Comparison of ENCODE assay signal across 8 cellular contexts in the genomic region with DNA sequence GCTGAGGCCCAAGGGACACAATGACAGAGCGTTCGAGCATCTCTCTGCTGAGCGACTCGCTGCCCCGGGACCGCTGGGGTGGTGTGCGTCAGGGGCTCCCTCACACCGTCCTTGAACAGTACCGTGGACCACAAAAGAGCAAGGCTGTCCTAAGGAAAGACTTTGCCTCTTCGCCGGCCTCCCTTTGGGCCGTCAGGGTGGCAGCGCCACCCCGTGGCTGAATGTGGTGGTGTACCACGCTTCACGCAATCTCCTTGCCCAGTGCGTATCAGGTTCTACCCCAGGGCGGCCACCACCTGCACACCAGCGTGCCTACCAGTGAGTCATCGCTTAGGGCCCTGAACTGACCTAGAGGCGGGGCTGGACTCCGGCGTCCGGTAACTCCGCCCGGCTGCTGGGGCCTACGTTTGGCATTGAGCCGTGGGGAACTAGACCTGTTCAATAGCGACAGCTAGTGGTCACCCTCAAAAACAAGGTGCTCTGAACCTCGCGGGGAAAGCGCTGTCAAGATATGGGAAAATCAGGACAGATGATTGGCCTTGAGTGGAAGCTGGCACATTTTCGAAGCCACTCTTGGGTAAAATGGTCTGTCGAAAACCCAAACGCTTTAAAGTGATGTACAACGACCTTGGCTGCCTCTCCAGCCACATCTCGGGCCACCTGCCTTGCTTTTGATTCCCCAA. TPM values are rescaled to one million over a fixed set of nuclear protein-coding genes. Genes with fewer than 3 reads are reported as not detected.
DNase-seq lines count a peak whose midpoint lies in the region; ATAC-seq, FAIRE-seq and TF ChIP-seq lines count a peak whose summit lies in the region.

No MANE protein-coding gene starts in this region.

- H3K27me3 Mint-ChIP-seq in neural crest cell (ENCODE audit: low read depth) = peaks cover 45% of the 10 kb centered on the region
- no peaks in the 10 kb centered on the region for H3K27me3 Mint-ChIP-seq in stimulated activated naive CD8-positive, alpha-beta T cell treated with anti-CD3 and anti-CD28 coated beads, Interleukin-15, amount 100 ng/mL, for 72 hours

- H3K27ac Mint-ChIP-seq in neural crest cell (ENCODE audit: unreplicated experiment) = no peak overlapping the region
- peak overlapping the region; percentile 94 to 95 for H3K27ac Mint-ChIP-seq in stimulated activated naive CD8-positive, alpha-beta T cell treated with anti-CD3 and anti-CD28 coated beads, Interleukin-15, amount 100 ng/mL, for 72 hours

- no peaks in the 10 kb centered on the region for H3K36me3 Mint-ChIP-seq in neural crest cell (ENCODE audit: low read depth)

- ATAC-seq in GM18873 (IDR thresholded peaks at IDR 0.05; ENCODE audit: low FRiP score, unreplicated experiment) (peak; percentile 74), HG03135 (IDR thresholded peaks at IDR 0.05; ENCODE audit: unreplicated experiment) (peak; percentile 86)
- ATAC-seq in stimulated activated naive CD8-positive, alpha-beta T cell treated with anti-CD3 and anti-CD28 coated beads, Interleukin-15, amount 100 ng/mL, for 72 hours = peak; percentile 85

- peak; percentile 98 for DNase-seq in RCC 7860 (ENCODE audit: low spot score)
- peak; percentile 80 for DNase-seq in activated effector memory CD4-positive, alpha-beta T cell treated with Interleukin-2 at 50 U/mL for 16 hours
- peak; percentile 93 for DNase-seq in fibroblast of villous mesenchyme (ENCODE audit: low read depth)
- DNase-seq in neural crest cell (ENCODE audit: low read depth, low spot score) = peak; percentile 61
- peak; percentile 94 to 97 for DNase-seq in stimulated activated naive CD8-positive, alpha-beta T cell treated with anti-CD3 and anti-CD28 coated beads, Interleukin-15, amount 100 ng/mL, for 72 hours

- no peaks in the 10 kb centered on the region for H3K9me3 Mint-ChIP-seq in neural crest cell
- H3K9me3 Mint-ChIP-seq in stimulated activated naive CD8-positive, alpha-beta T cell treated with anti-CD3 and anti-CD28 coated beads, Interleukin-15, amount 100 ng/mL, for 72 hours = no peaks in the 10 kb centered on the region

- H3K27ac ChIP-seq in 22Rv1 = peak overlapping the region; percentile 9; the same call in 1 of the 2 replicates

- TF ChIP-seq CTCF in 22Rv1 (IDR thresholded peaks at IDR 0.05) = peak; percentile 99
- peak; percentile 84 for TF ChIP-seq CTCF in fibroblast of villous mesenchyme (IDR thresholded peaks at IDR 0.05; ENCODE audit: insufficient read depth, low read depth, low read length)
- peak; percentile 94 for TF ChIP-seq CTCF in neural crest cell (conservative IDR thresholded peaks at IDR 0.05)

- peak; percentile 88 for FAIRE-seq in RCC 7860 (lab: Jason Lieb, UNC)

- H3K4me1 Mint-ChIP-seq in neural crest cell = peaks cover 4% of the 10 kb centered on the region
- H3K4me1 Mint-ChIP-seq in stimulated activated naive CD8-positive, alpha-beta T cell treated with anti-CD3 and anti-CD28 coated beads, Interleukin-15, amount 100 ng/mL, for 72 hours = peaks cover 77% of the 10 kb centered on the region

- H3K4me3 Mint-ChIP-seq in neural crest cell = peak overlapping the region; percentile 77
- peak overlapping the region; percentile 70 to 75 for H3K4me3 Mint-ChIP-seq in stimulated activated naive CD8-positive, alpha-beta T cell treated with anti-CD3 and anti-CD28 coated beads, Interleukin-15, amount 100 ng/mL, for 72 hours

- H3K4me3 ChIP-seq in fibroblast of villous mesenchyme (ENCODE audit: low read depth, low read length) = peak overlapping the region; percentile 28

RNA-seq across cellular contexts. Expression of a gene that starts 8.1 kb away (rescaled TPM):
- total RNA-seq in fibroblast of villous mesenchyme (not detected in 2 replicates), neural crest cell (not detected in 2 replicates)

RNA-seq across cellular contexts. Expression of a gene that starts 36.6 kb away (rescaled TPM):
- 3.0 and 3.5 TPM in 2 replicates for total RNA-seq in fibroblast of villous mesenchyme
- 2.7 and 3.2 TPM in 2 replicates for total RNA-seq in neural crest cell

RNA-seq across cellular contexts. Expression of a gene that starts 43.1 kb away (rescaled TPM):
- total RNA-seq in fibroblast of villous mesenchyme (1.9 and 21.6 TPM in 2 replicates), neural crest cell (not detected in 2 replicates)

RNA-seq across cellular contexts. Expression of a gene that starts 58.2 kb away (rescaled TPM):
- under 0.01 and 0.32 TPM in 2 replicates for total RNA-seq in fibroblast of villous mesenchyme
- 0.05 TPM in 1 of 2 replicates, not detected in the other for total RNA-seq in neural crest cell

Comparison
In these comparisons a context has a peak if more than half of its experiments do, and no peak if none do; other contexts are left out.
1. Peak in every context shown above with its lines: DNase-seq, ATAC-seq, H3K4me3 ChIP-seq and H3K27ac ChIP-seq.